ENCODE assay signal across 9 cellular contexts in genomic region chr1:156368889-156369684, GRCh38. TPM values are rescaled to one million over a fixed set of nuclear protein-coding genes. Genes with fewer than 3 reads are reported as not detected.
DNase-seq lines count a peak whose midpoint lies in the region; ATAC-seq, FAIRE-seq and TF ChIP-seq lines count a peak whose summit lies in the region.
"Had no signal": no experiment of that assay in that cellular context is flagged by ENCODE, and none has a peak within 500 bp of the region (broad histone marks: within the 10 kb centered on the region; RNA-seq: fewer than 3 reads in every experiment).

Gene RHBG (plus strand): TSS chr1:156369211. CDS start chr1:156369250, 39 bp downstream.

- intact Hi-C loops in K562 (cut with micrococcal nuclease): loop anchor here (10.0 kb wide), 1 partner anchor 284 kb away; the partner anchor contains the start of gene MEX3A

- peaks cover 90% of the 10 kb centered on the region for H3K27me3 Mint-ChIP-seq in stimulated activated naive CD8-positive, alpha-beta T cell treated with anti-CD3 and anti-CD28 coated beads, Interleukin-15, amount 100 ng/mL, for 72 hours

- H3K9me1 ChIP-seq in K562 (ENCODE audit: control insufficient read depth, insufficient read depth, low read length) (no peaks in the 10 kb centered on the region), keratinocyte (ENCODE audit: control insufficient read depth, extremely low read depth, insufficient read depth, low read length) (no peaks in the 10 kb centered on the region)

- no TSS peak for BruUV-seq in K562 (replicated peaks; lab: Mats Ljungman, UMichigan)

- H3K79me2 ChIP-seq in K562 (ENCODE audit: control insufficient read depth, insufficient read depth, low read length) (no peaks in the 10 kb centered on the region), keratinocyte (ENCODE audit: control insufficient read depth, insufficient read depth, low read length) (no peaks in the 10 kb centered on the region)

- H2AFZ ChIP-seq in K562 (ENCODE audit: low read depth, low read length): no peak within 1 kb of the TSS
- peak within 1 kb of the TSS; percentile 80 for H2AFZ ChIP-seq in keratinocyte (ENCODE audit: control insufficient read depth, low read length)

- dilution Hi-C loops in keratinocyte (cut with MboI; ENCODE audit: extremely low pct_ligation_motif_present, low sequenced_read_pairs): no loop called here

- H3K4me1 Mint-ChIP-seq in stimulated activated naive CD8-positive, alpha-beta T cell treated with anti-CD3 and anti-CD28 coated beads, Interleukin-15, amount 100 ng/mL, for 72 hours: peaks cover 8% of the 10 kb centered on the region

- FAIRE-seq in K562 (lab: Jason Lieb, UNC) (no peak), keratinocyte (lab: Jason Lieb, UNC) (no peak)

- H3K4me3 ChIP-seq in K562 (no peak within 1 kb of the TSS), keratinocyte (ENCODE audit: control insufficient read depth in 2 of 3, extremely low read depth in 1 of 3, insufficient read depth in 2 of 3, low read depth in 1 of 3, low read length in 3 of 3) (peak within 1 kb of the TSS; percentile 41 to 64 (median 60))

- POLR2A ChIA-PET in K562 (lab: Yijun Ruan, JAX): interaction anchor here (0.6 to 1.3 kb wide), 2 partner anchors 10 to 235 kb away, joined by 3 read pairs; no protein-coding TSS in a partner anchor

- H3K9me3 Mint-ChIP-seq in stimulated activated naive CD8-positive, alpha-beta T cell treated with anti-CD3 and anti-CD28 coated beads, Interleukin-15, amount 100 ng/mL, for 72 hours: no peaks in the 10 kb centered on the region

- H3K9me3 ChIP-seq in K562 (replicated peaks; ENCODE audit: control insufficient read depth, insufficient read depth, low read depth, low read length) (no peaks in the 10 kb centered on the region), keratinocyte (ENCODE audit: control insufficient read depth, low read depth, low read length) (no peaks in the 10 kb centered on the region)

- no peak within 1 kb of the TSS for H3K27ac Mint-ChIP-seq in stimulated activated naive CD8-positive, alpha-beta T cell treated with anti-CD3 and anti-CD28 coated beads, Interleukin-15, amount 100 ng/mL, for 72 hours

- peak within 1 kb of the TSS; percentile 63 to 72 for H3K4me3 Mint-ChIP-seq in stimulated activated naive CD8-positive, alpha-beta T cell treated with anti-CD3 and anti-CD28 coated beads, Interleukin-15, amount 100 ng/mL, for 72 hours

- H3K9ac ChIP-seq in K562 (ENCODE audit: insufficient read depth in 1 of 2, low read depth in 2 of 2, low read length in 2 of 2) (peak within 1 kb of the TSS in 1 of 2 experiments; percentile 86; a peak in 2 of 4 replicates), keratinocyte (ENCODE audit: control insufficient read depth, extremely low read depth, insufficient read depth, low read length) (peak within 1 kb of the TSS; percentile 32)

- H3K27ac ChIP-seq in K562 (ENCODE audit: extremely low read depth, low read depth, low read length): no peak within 1 kb of the TSS
- no peak within 1 kb of the TSS for H3K27ac ChIP-seq in keratinocyte (ENCODE audit: control insufficient read depth, insufficient read depth, low read length)

- in situ Hi-C loops in K562 (cut with MboI): no loop called here

- 29% methylated on average over 44 of the region's 48 CpGs for WGBS in K562 (ENCODE audit: insufficient coverage, low coverage, missing lambda C conversion rate)

- peak; percentile 45 for DNase-seq in DMS79 treated with DMSO at 0.1 percent for 48 hours (lab: John Stamatoyannopoulos, UW)
- peak; percentile 48 for DNase-seq in NCI-H2107 (lab: John Stamatoyannopoulos, UW)
- DNase-seq in K562 (ENCODE audit: extremely low read depth in 1 of 4, low spot score in 3 of 4): peak in 2 of 4 experiments; percentile 75 to 79
- DNase-seq in keratinocyte (ENCODE audit: low read depth, low spot score): no peak
- DNase-seq in stimulated activated naive CD8-positive, alpha-beta T cell treated with anti-CD3 and anti-CD28 coated beads, Interleukin-15, amount 100 ng/mL, for 72 hours: no peak
- DNase-seq in nucleus accumbens (lab: John Stamatoyannopoulos, UW): no peak
- DNase-seq in middle frontal gyrus (ENCODE audit: extremely low spot score, low spot score): no peak

- H3K36me3 ChIP-seq in K562 (ENCODE audit: control insufficient read depth, insufficient read depth, low read length) (no peaks in the 10 kb centered on the region), keratinocyte (ENCODE audit: control insufficient read depth in 2 of 2, extremely low read depth in 1 of 2, insufficient read depth in 2 of 2, low read length in 2 of 2) (no peaks in the 10 kb centered on the region)

- no peak within 1 kb of the TSS; the same call in 1 of the 2 replicates for H3K4me2 ChIP-seq in K562 (ENCODE audit: insufficient read depth, low read length)
- H3K4me2 ChIP-seq in keratinocyte (ENCODE audit: control insufficient read depth, extremely low read depth, insufficient read depth, low read depth, low read length): peak within 1 kb of the TSS; percentile 80

- H4K20me1 ChIP-seq in K562 (replicated peaks; ENCODE audit: control insufficient read depth, insufficient read depth, low read length) (no peaks in the 10 kb centered on the region), keratinocyte (ENCODE audit: control insufficient read depth, extremely low read depth, insufficient read depth, low read length) (no peaks in the 10 kb centered on the region)

- no peak for TF ChIP-seq EP300 in K562 (IDR thresholded peaks at IDR 0.05; ENCODE audit: low read length)

- no peak for TF ChIP-seq CTCF in K562 (IDR thresholded peaks at IDR 0.05 in 2 of 3, conservative IDR thresholded peaks at IDR 0.05 in 1 of 3; ENCODE audit: insufficient read depth in 2 of 3, low read depth in 1 of 3, low read length in 3 of 3)
- TF ChIP-seq CTCF in keratinocyte (optimal IDR thresholded peaks at IDR 0.05 in 1 of 3, IDR thresholded peaks at IDR 0.05 in 1 of 3, conservative IDR thresholded peaks at IDR 0.05 in 1 of 3; ENCODE audit: extremely low read depth in 1 of 3, insufficient read depth in 2 of 3, low read length in 3 of 3): no peak

- TF ChIP-seq RAD21 in K562 (CRISPR knock-in tag; conservative IDR thresholded peaks at IDR 0.05 in 1 of 2, IDR thresholded peaks at IDR 0.05 in 1 of 2): no peak

- TF ChIP-seq POLR2A in K562 (conservative IDR thresholded peaks at IDR 0.05): no peak

- H3K27me3 ChIP-seq in K562 (ENCODE audit: control insufficient read depth in 2 of 2, insufficient read depth in 2 of 2, low read length in 2 of 2) (peaks cover 2 to 27% of the 10 kb centered on the region in 2 experiments; a peak in 3 of 5 replicates), keratinocyte (ENCODE audit: control insufficient read depth, extremely low read depth, insufficient read depth, low read length) (peaks cover 31% of the 10 kb centered on the region)

- peaks cover 0 to 16% of the 10 kb centered on the region in 2 experiments; a peak in 3 of 5 replicates for H3K4me1 ChIP-seq in K562 (replicated peaks in 1 of 2; ENCODE audit: control insufficient read depth in 2 of 2, insufficient read depth in 2 of 2, low read length in 2 of 2)
- H3K4me1 ChIP-seq in keratinocyte (ENCODE audit: control insufficient read depth, extremely low read depth, insufficient read depth, low read length): no peaks in the 10 kb centered on the region

- peak; percentile 49 for ATAC-seq in K562
- peak; percentile 50 for ATAC-seq in stimulated activated naive CD8-positive, alpha-beta T cell treated with anti-CD3 and anti-CD28 coated beads, Interleukin-15, amount 100 ng/mL, for 72 hours
- ATAC-seq in GM19452 (IDR thresholded peaks at IDR 0.05; ENCODE audit: unreplicated experiment): no peak

- CTCF ChIA-PET in K562 (lab: Yijun Ruan, JAX; ENCODE audit: low intra/inter-chr PET ratio): no interaction called here

TF ChIP-seq in K562, 482 proteins besides CTCF, POLR2A, EP300 and RAD21 (continues in another document):
- TF ChIP-seq MITF (IDR thresholded peaks at IDR 0.05): no peak

RNA-seq across cellular contexts. Expression of gene RHBG, which starts in this region (rescaled TPM):
- total RNA-seq in K562 (2011; cell fraction: chromatin; rRNA removed; ENCODE audit: low replicate concordance): not detected in 2 replicates
- not detected in 2 replicates for total RNA-seq in K562 (2011; cell fraction: nucleolus; rRNA removed)
- total RNA-seq in K562 (2011; cell fraction: nucleoplasm; rRNA removed): not detected in 2 replicates
- total RNA-seq in K562 (2014; rRNA removed) (not detected in 2 replicates), K562 (2014; rRNA removed; fragmentation: Illumina TruSeq; extraction: Trizol) (not detected in 2 replicates), K562 (2015; rRNA removed; fragmentation: Illumina TruSeq; extraction: Trizol) (not detected in 2 replicates), K562 (2021) (not detected in 2 replicates)
- polyA plus RNA-seq in K562 (2011; rRNA removed) (not detected in 2 replicates), K562 (2014; fragmentation: Illumina TruSeq; extraction: Trizol) (not detected in 2 replicates), K562 (2014; fragmentation: Nextera tagmentation; extraction: Ambion mirVana) (not detected), K562 (2014; rRNA removed) (not detected in 2 replicates), keratinocyte (not detected in 3 replicates)
- not detected in 2 replicates for polyA plus RNA-seq in K562 (2011; cell fraction: cytosol; rRNA removed)
- not detected in 2 replicates for polyA plus RNA-seq in K562 (2011; cell fraction: nucleus; rRNA removed)
- polyA plus RNA-seq in K562 (2012): not detected in 2 replicates
- not detected in 2 replicates for polyA minus RNA-seq in K562 (2011; rRNA and poly(A)+ RNA removed)
- polyA minus RNA-seq in K562 (2011; cell fraction: cytosol; rRNA and poly(A)+ RNA removed): not detected in 2 replicates
- not detected in 2 replicates for polyA minus RNA-seq in K562 (2011; cell fraction: nucleus; rRNA and poly(A)+ RNA removed)
- 0.89 TPM for polyA plus RNA-seq in keratinocyte (2011; ENCODE audit: low read depth)
- polyA plus RNA-seq in keratinocyte (2011; cell fraction: cytosol; rRNA removed): not detected in 2 replicates
- polyA plus RNA-seq in keratinocyte (2011; cell fraction: nucleus; rRNA removed): 0.14 TPM in 1 of 2 replicates, not detected in the other
- polyA plus RNA-seq in keratinocyte (2012; ENCODE audit: low replicate concordance): 3.3 TPM in 1 of 2 replicates, not detected in the other
- not detected in 3 replicates for polyA minus RNA-seq in keratinocyte
- not detected for polyA minus RNA-seq in keratinocyte (2011; cell fraction: cytosol; rRNA and poly(A)+ RNA removed)
- not detected in 2 replicates for polyA minus RNA-seq in keratinocyte (2011; cell fraction: nucleus; rRNA and poly(A)+ RNA removed)
- total RNA-seq: NCI-H460 had no signal

Comparison
In these comparisons a context has a peak if more than half of its experiments do, and no peak if none do; other contexts are left out.
1. Peak in ATAC-seq in K562; RNA of the gene not detected or under 1 TPM.
2. DNase-seq: peak in DMS79 treated with DMSO at 0.1 percent for 48 hours (single experiment) and NCI-H2107 (single experiment); none in keratinocyte (single experiment), stimulated activated naive CD8-positive, alpha-beta T cell treated with anti-CD3 and anti-CD28 coated beads, Interleukin-15, amount 100 ng/mL, for 72 hours (0 of 2), nucleus accumbens (0 of 56) and middle frontal gyrus (single experiment).